Comparison of ENCODE assay signal across 11 cellular contexts in genomic region chr20:20820104-20820503, GRCh38.
DNase-seq lines count a peak whose midpoint lies in the region; ATAC-seq, FAIRE-seq and TF ChIP-seq lines count a peak whose summit lies in the region.
"Had no signal": no experiment of that assay in that cellular context is flagged by ENCODE, and none has a peak within 500 bp of the region (broad histone marks: within the 10 kb centered on the region; RNA-seq: fewer than 3 reads in every experiment).

No MANE protein-coding gene starts in this region.

- H3K4me3 ChIP-seq in heart right ventricle: no peak overlapping the region
- H3K4me3 ChIP-seq: ascending aorta had no signal

- intact Hi-C loops in heart right ventricle (cut with DNase I): loop anchor here in 6 of 10 donors (5.0 to 10.0 kb wide), 7 partner anchors 33 to 225 kb away; partner anchors contain the start of gene RALGAPA2 (in 2 of the 6)
- intact Hi-C loops in Right ventricle myocardium inferior (cut with DNase I): loop anchor here (10.0 kb wide), 1 partner anchor 55 kb away; no protein-coding TSS in a partner anchor
- intact Hi-C loops in left ventricle myocardium superior (cut with micrococcal nuclease): no loop called here

- no peak for FAIRE-seq in H54 (lab: Jason Lieb, UNC)

- no peaks in the 10 kb centered on the region for H3K36me3 ChIP-seq in heart right ventricle
- H3K36me3 ChIP-seq: ascending aorta had no signal

- peaks cover 0 to 30% (median 0%) of the 10 kb centered on the region in 7 donors for H3K27me3 ChIP-seq in heart right ventricle
- H3K27me3 ChIP-seq: ascending aorta had no signal

- peak in 7 of 9 donors; percentile 24 to 51 (median 41) for TF ChIP-seq CTCF in heart right ventricle (IDR thresholded peaks at IDR 0.05)

- H3K9me3 ChIP-seq in heart right ventricle: no peaks in the 10 kb centered on the region
- H3K9me3 ChIP-seq: ascending aorta had no signal

- DNase-seq in heart right ventricle (no peak), Right ventricle myocardium inferior (ENCODE audit: missing footprints) (no peak), RPMI7951 (ENCODE audit: low read depth) (peak; percentile 53), left ventricle myocardium superior (no peak), H54 (ENCODE audit: insufficient read length, low spot score) (no peak), HK-2 (ENCODE audit: unreplicated experiment) (no peak)
- DNase-seq: DMS153, natural killer cell had no signal

- WGBS in heart right ventricle, 2 donors: 49 to 53% methylated on average over 10 of the region's 10 CpGs

- TF ChIP-seq POLR2A in H54 (IDR thresholded peaks at IDR 0.05; ENCODE audit: low read depth, low read length): no peak

- no peak overlapping the region for H3K27ac ChIP-seq in heart right ventricle
- H3K27ac ChIP-seq: ascending aorta had no signal

- ATAC-seq in heart right ventricle (peak in 1 of 8 donors; percentile 33), Right ventricle myocardium inferior (no peak), left ventricle myocardium superior (peak; percentile 27), GM21717 (IDR thresholded peaks at IDR 0.05; ENCODE audit: unreplicated experiment) (no peak), HG03342 (IDR thresholded peaks at IDR 0.05; ENCODE audit: unreplicated experiment) (no peak)
- ATAC-seq: natural killer cell had no signal

- H3K4me1 ChIP-seq in heart right ventricle: peaks cover 0 to 11% (median 0%) of the 10 kb centered on the region in 9 donors
- H3K4me1 ChIP-seq: ascending aorta had no signal
